ENCODE assay signal across 22 cellular contexts in genomic region chr18:22433960-22434359, GRCh38. TPM values are rescaled to one million over a fixed set of nuclear protein-coding genes. Genes with fewer than 3 reads are reported as not detected.
DNase-seq lines count a peak whose midpoint lies in the region; ATAC-seq and TF ChIP-seq lines count a peak whose summit lies in the region.
"Had no signal": no experiment of that assay in that cellular context is flagged by ENCODE, and none has a peak within 500 bp of the region (broad histone marks: within the 10 kb centered on the region; RNA-seq: fewer than 3 reads in every experiment).

No MANE protein-coding gene starts in this region.

- 76% methylated on average over 7 of the region's 7 CpGs for WGBS in esophagus muscularis mucosa

- no peaks in the 10 kb centered on the region for H3K4me1 Mint-ChIP-seq in stimulated activated naive CD8-positive, alpha-beta T cell treated with anti-CD3 and anti-CD28 coated beads, Interleukin-15, amount 100 ng/mL, for 72 hours
- H3K4me1 Mint-ChIP-seq: activated CD4-positive, alpha-beta T cell treated with anti-CD3 and anti-CD28 coated beads for 36 hours; CD14-positive monocyte had no signal

- no peaks in the 10 kb centered on the region for H3K36me3 ChIP-seq in esophagus muscularis mucosa
- H3K36me3 ChIP-seq in osteoblast (ENCODE audit: insufficient read depth, low read length) = no peaks in the 10 kb centered on the region
- H3K36me3 ChIP-seq in BE2C = no peaks in the 10 kb centered on the region
- H3K36me3 ChIP-seq: thoracic aorta had no signal

- H3K27me3 ChIP-seq in esophagus muscularis mucosa = no peaks in the 10 kb centered on the region
- no peaks in the 10 kb centered on the region for H3K27me3 ChIP-seq in osteoblast (ENCODE audit: insufficient read depth, low read length)
- no peaks in the 10 kb centered on the region for H3K27me3 ChIP-seq in BE2C
- H3K27me3 ChIP-seq: body of pancreas had no signal

- H3K27me3 Mint-ChIP-seq in stimulated activated naive CD8-positive, alpha-beta T cell treated with anti-CD3 and anti-CD28 coated beads, Interleukin-15, amount 100 ng/mL, for 72 hours = no peaks in the 10 kb centered on the region
- H3K27me3 Mint-ChIP-seq: activated CD4-positive, alpha-beta T cell treated with anti-CD3 and anti-CD28 coated beads for 36 hours had no signal

- TF ChIP-seq CTCF in esophagus muscularis mucosa (IDR thresholded peaks at IDR 0.05) = no peak
- no peak for TF ChIP-seq CTCF in osteoblast (IDR thresholded peaks at IDR 0.05; ENCODE audit: extremely low read depth, low read depth, low read length)
- no peak for TF ChIP-seq CTCF in BE2C (IDR thresholded peaks at IDR 0.05; ENCODE audit: low read depth, low read length)

- H3K79me2 ChIP-seq in osteoblast (ENCODE audit: insufficient read depth, low read length) = no peaks in the 10 kb centered on the region

- H3K9me3 ChIP-seq in esophagus muscularis mucosa = no peaks in the 10 kb centered on the region
- H3K9me3 ChIP-seq in osteoblast (ENCODE audit: low read depth, low read length) = no peaks in the 10 kb centered on the region
- H3K9me3 ChIP-seq in BE2C = no peaks in the 10 kb centered on the region
- H3K9me3 ChIP-seq: body of pancreas, thoracic aorta had no signal

- no peak overlapping the region for H3K4me3 ChIP-seq in esophagus muscularis mucosa
- no peak overlapping the region for H3K4me3 ChIP-seq in osteoblast (ENCODE audit: insufficient read depth, low read length)
- H3K4me3 ChIP-seq in BE2C (ENCODE audit: low read depth, low read length) = no peak overlapping the region
- H3K4me3 ChIP-seq: body of pancreas, dorsolateral prefrontal cortex, GM12878, lung had no signal

- peaks cover 0 to 7% of the 10 kb centered on the region in 2 donors for H3K9me3 Mint-ChIP-seq in stimulated activated naive CD8-positive, alpha-beta T cell treated with anti-CD3 and anti-CD28 coated beads, Interleukin-15, amount 100 ng/mL, for 72 hours

- no peaks in the 10 kb centered on the region for H3K4me1 ChIP-seq in esophagus muscularis mucosa
- peaks cover 33% of the 10 kb centered on the region for H3K4me1 ChIP-seq in osteoblast (ENCODE audit: insufficient read depth, low read length)
- peaks cover 5% of the 10 kb centered on the region; the same call in 1 of the 2 replicates for H3K4me1 ChIP-seq in BE2C

- peak overlapping the region; percentile 54 for H2AFZ ChIP-seq in osteoblast (ENCODE audit: low read length)

- H3K27ac ChIP-seq in esophagus muscularis mucosa (replicated peaks in 1 of 4) = no peak overlapping the region
- H3K27ac ChIP-seq in osteoblast (ENCODE audit: low read depth, low read length) = peak overlapping the region; percentile 86
- H3K27ac ChIP-seq: dorsolateral prefrontal cortex had no signal

- TF ChIP-seq POLR2A in esophagus muscularis mucosa (IDR thresholded peaks at IDR 0.05; ENCODE audit: low read depth) = no peak

- TF ChIP-seq EP300 in esophagus muscularis mucosa (IDR thresholded peaks at IDR 0.05) = no peak

- intact Hi-C loops in esophagus muscularis mucosa (cut with DNase I) = no loop called here

- H4K20me1 ChIP-seq in osteoblast (ENCODE audit: insufficient read depth, low read length) = no peaks in the 10 kb centered on the region

- H3K4me2 ChIP-seq in osteoblast (ENCODE audit: insufficient read depth, low read length) = no peak overlapping the region

- ATAC-seq in stimulated activated naive CD8-positive, alpha-beta T cell treated with anti-CD3 and anti-CD28 coated beads, Interleukin-15, amount 100 ng/mL, for 72 hours = no peak
- ATAC-seq: activated CD4-positive, alpha-beta T cell treated with anti-CD3 and anti-CD28 coated beads for 36 hours; body of pancreas; GM12878 had no signal

- no peak overlapping the region for H3K27ac Mint-ChIP-seq in stimulated activated naive CD8-positive, alpha-beta T cell treated with anti-CD3 and anti-CD28 coated beads, Interleukin-15, amount 100 ng/mL, for 72 hours
- H3K27ac Mint-ChIP-seq: activated CD4-positive, alpha-beta T cell treated with anti-CD3 and anti-CD28 coated beads for 36 hours; CD14-positive monocyte had no signal

- DNase-seq in HCEC 1CT = peak; percentile 8
- DNase-seq in RPMI7951 (ENCODE audit: low read depth) = peak; percentile 90
- peak; percentile 37 for DNase-seq in esophagus muscularis mucosa (ENCODE audit: extremely low spot score)
- DNase-seq in osteoblast (ENCODE audit: insufficient read length, low spot score, missing footprints) = no peak
- no peak for DNase-seq in stimulated activated naive CD8-positive, alpha-beta T cell treated with anti-CD3 and anti-CD28 coated beads, Interleukin-15, amount 100 ng/mL, for 72 hours
- DNase-seq in BE2C = no peak
- DNase-seq in DMS53 (lab: John Stamatoyannopoulos, UW) = no peak
- DNase-seq: activated CD4-positive, alpha-beta T cell treated with anti-CD3 and anti-CD28 coated beads for 36 hours; activated naive CD4-positive, alpha-beta T cell; body of pancreas; dorsolateral prefrontal cortex; NCI-H2029; NCI-H748 treated with DMSO at 0.1 percent for 48 hours; right cardiac atrium had no signal

- H3K4me3 Mint-ChIP-seq in stimulated activated naive CD8-positive, alpha-beta T cell treated with anti-CD3 and anti-CD28 coated beads, Interleukin-15, amount 100 ng/mL, for 72 hours = no peak overlapping the region
- H3K4me3 Mint-ChIP-seq: activated CD4-positive, alpha-beta T cell treated with anti-CD3 and anti-CD28 coated beads for 36 hours; CD14-positive monocyte had no signal

RNA-seq across cellular contexts. Expression of gene CTAGE1, which starts 16.2 kb away (rescaled TPM):
- 0.68 and 1.3 TPM in 2 replicates for total RNA-seq in RPMI7951 (2014; rRNA removed; shearing (Covaris generic))
- total RNA-seq in esophagus muscularis mucosa (not detected), osteoblast (under 0.01 TPM in 1 of 2 replicates, not detected in the other)
- polyA plus RNA-seq in BE2C (2012; ENCODE audit: insufficient read depth, insufficient read length, low read depth) = not detected
- total RNA-seq: activated CD4-positive, alpha-beta T cell treated with anti-CD3 and anti-CD28 coated beads for 36 hours; body of pancreas; dorsolateral prefrontal cortex; frontal cortex; GM12878; MCF 10A; T-helper 2 cell treated with Interferon-gamma antibody and Interleukin-4, amounts not matched to agents 100 ng/mL and 5 ng/mL, for 36 hours; thoracic aorta had no signal
- polyA plus RNA-seq: CD14-positive monocyte, lung, neural cell had no signal

Comparison
In these comparisons a context has a peak if more than half of its experiments do, and no peak if none do; other contexts are left out.
1. DNase-seq: peak in HCEC 1CT (single experiment), RPMI7951 (single experiment) and esophagus muscularis mucosa (single experiment); none in osteoblast (single experiment), stimulated activated naive CD8-positive, alpha-beta T cell treated with anti-CD3 and anti-CD28 coated beads, Interleukin-15, amount 100 ng/mL, for 72 hours (0 of 2), BE2C (single experiment) and DMS53 (single experiment).